In the genomic region with DNA sequence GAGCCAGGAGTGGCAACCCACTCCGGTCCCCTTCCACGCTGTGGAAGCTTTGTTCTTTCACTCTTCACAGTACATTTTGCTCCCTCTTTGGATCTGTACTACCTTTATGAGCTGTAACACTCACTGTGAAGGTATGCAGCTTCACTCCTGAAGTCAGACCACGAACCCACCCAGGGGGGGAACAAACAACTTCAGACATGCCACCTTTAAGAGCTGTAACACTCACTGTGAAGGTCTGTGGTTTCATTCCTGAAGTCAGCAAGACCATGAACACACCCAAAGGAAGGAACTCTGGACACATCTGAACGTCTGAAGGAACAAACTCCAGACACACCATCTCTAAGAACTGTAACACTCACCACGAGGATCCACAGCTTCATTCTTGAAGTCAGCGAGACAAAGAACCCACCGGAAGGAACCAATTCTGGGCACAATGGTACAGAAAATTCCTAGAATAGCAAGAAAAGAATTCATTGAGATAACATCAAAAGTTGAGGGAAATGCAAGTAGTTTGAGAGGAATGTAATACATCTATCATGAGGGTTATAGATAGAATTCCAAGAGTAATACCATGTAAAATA, we compare ENCODE assay signal across 1 cellular context.
TF ChIP-seq lines count a peak whose summit lies in the region.

No MANE protein-coding gene starts in this region.

TF ChIP-seq in endothelial cell of umbilical vein, 7 proteins besides CTCF, POLR2A, EP300 and RAD21:
- TF ChIP-seq, protein P1, sequence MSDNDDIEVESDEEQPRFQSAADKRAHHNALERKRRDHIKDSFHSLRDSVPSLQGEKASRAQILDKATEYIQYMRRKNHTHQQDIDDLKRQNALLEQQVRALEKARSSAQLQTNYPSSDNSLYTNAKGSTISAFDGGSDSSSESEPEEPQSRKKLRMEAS (IDR thresholded peaks at IDR 0.05; ENCODE audit: insufficient read depth, insufficient read length) = no peak
- TF ChIP-seq EZH2 (IDR thresholded peaks at IDR 0.05; ENCODE audit: borderline replicate concordance, low read depth, low read length, severe bottlenecking) (no peak), POLR2AphosphoS5 (IDR thresholded peaks at IDR 0.05; ENCODE audit: insufficient read depth, low read depth, low read length) (no peak), JUN (IDR thresholded peaks at IDR 0.05; ENCODE audit: borderline replicate concordance, insufficient read depth, insufficient read length, low read depth) (peak; percentile 13), FOS (IDR thresholded peaks at IDR 0.05; ENCODE audit: borderline replicate concordance, insufficient read depth, low read length) (no peak), MYC (IDR thresholded peaks at IDR 0.05; ENCODE audit: low read depth, low read length) (no peak), GATA2 (IDR thresholded peaks at IDR 0.05; ENCODE audit: insufficient read depth, insufficient read length, low read depth, low read length) (peak; percentile 77)
